Comparison of ENCODE assay signal across 2 cellular contexts in the genomic region with DNA sequence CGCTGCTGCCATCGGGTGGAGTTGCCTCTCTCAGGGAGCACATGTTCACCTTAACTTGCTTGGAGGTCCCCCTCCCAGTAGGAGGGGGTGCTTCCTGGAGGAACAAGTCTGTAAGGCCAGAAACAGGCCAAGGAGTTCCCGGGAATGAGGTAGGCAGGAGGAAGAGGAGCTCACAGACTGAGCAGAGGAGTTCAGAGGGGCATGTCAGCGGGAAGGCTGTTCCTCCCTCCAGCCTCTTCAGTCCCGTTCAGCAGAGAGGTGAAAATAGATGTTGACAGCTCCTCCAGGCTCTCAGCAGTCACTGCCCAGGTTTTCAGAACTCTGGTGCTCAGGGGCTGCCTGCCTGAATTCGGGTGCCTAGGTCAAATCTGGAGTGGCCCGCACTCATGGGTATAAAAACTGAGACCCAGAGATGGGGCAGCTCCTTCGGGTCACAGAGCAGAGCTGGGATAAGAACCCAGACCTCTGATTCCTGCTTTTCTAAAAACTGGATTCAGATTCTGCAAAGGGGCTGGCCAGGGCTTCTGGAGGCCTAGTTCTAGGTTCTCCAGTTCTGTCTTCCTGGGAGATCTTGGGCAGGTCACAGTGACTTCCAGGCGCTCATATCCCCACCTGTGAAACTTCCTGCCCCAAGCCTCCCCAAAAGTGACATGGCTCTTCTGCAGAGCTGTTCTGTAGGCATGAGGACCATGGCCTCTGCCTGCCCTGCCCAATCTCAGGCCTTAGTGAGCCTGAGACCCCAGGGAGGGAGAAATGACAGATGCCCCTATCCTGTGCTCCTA.
TF ChIP-seq lines count a peak whose summit lies in the region.

No MANE protein-coding gene starts in this region.

TF ChIP-seq in liver, 16 proteins besides CTCF, POLR2A, EP300 and RAD21:
- TF ChIP-seq, protein P1, sequence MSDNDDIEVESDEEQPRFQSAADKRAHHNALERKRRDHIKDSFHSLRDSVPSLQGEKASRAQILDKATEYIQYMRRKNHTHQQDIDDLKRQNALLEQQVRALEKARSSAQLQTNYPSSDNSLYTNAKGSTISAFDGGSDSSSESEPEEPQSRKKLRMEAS (IDR thresholded peaks at IDR 0.05), result no peak
- no peak for TF ChIP-seq GABPA (IDR thresholded peaks at IDR 0.05 in 1 of 2, conservative IDR thresholded peaks at IDR 0.05 in 1 of 2)
- TF ChIP-seq, protein P2, sequence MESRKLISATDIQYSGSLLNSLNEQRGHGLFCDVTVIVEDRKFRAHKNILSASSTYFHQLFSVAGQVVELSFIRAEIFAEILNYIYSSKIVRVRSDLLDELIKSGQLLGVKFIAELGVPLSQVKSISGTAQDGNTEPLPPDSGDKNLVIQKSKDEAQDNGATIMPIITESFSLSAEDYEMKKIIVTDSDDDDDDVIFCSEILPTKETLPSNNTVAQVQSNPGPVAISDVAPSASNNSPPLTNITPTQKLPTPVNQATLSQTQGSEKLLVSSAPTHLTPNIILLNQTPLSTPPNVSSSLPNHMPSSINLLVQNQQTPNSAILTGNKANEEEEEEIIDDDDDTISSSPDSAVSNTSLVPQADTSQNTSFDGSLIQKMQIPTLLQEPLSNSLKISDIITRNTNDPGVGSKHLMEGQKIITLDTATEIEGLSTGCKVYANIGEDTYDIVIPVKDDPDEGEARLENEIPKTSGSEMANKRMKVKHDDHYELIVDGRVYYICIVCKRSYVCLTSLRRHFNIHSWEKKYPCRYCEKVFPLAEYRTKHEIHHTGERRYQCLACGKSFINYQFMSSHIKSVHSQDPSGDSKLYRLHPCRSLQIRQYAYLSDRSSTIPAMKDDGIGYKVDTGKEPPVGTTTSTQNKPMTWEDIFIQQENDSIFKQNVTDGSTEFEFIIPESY (IDR thresholded peaks at IDR 0.05), result no peak
TF ChIP-seq in liver: peak in this region for 0.

TF ChIP-seq in HepG2, 621 proteins besides CTCF, POLR2A, EP300 and RAD21:
- TF ChIP-seq, protein P3, sequence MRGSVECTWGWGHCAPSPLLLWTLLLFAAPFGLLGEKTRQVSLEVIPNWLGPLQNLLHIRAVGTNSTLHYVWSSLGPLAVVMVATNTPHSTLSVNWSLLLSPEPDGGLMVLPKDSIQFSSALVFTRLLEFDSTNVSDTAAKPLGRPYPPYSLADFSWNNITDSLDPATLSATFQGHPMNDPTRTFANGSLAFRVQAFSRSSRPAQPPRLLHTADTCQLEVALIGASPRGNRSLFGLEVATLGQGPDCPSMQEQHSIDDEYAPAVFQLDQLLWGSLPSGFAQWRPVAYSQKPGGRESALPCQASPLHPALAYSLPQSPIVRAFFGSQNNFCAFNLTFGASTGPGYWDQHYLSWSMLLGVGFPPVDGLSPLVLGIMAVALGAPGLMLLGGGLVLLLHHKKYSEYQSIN (CRISPR knock-in tag; IDR thresholded peaks at IDR 0.05; ENCODE audit: borderline replicate concordance), result no peak
- no peak for TF ChIP-seq ZNF207 (IDR thresholded peaks at IDR 0.05; ENCODE audit: borderline replicate concordance)
- TF ChIP-seq CREM (IDR thresholded peaks at IDR 0.05), result no peak
- TF ChIP-seq CREM (CRISPR knock-in tag; IDR thresholded peaks at IDR 0.05), result no peak
- TF ChIP-seq, protein P4, sequence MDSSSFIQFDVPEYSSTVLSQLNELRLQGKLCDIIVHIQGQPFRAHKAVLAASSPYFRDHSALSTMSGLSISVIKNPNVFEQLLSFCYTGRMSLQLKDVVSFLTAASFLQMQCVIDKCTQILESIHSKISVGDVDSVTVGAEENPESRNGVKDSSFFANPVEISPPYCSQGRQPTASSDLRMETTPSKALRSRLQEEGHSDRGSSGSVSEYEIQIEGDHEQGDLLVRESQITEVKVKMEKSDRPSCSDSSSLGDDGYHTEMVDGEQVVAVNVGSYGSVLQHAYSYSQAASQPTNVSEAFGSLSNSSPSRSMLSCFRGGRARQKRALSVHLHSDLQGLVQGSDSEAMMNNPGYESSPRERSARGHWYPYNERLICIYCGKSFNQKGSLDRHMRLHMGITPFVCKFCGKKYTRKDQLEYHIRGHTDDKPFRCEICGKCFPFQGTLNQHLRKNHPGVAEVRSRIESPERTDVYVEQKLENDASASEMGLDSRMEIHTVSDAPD (CRISPR knock-in tag; IDR thresholded peaks at IDR 0.05), result no peak
- TF ChIP-seq AKAP8 (CRISPR knock-in tag; IDR thresholded peaks at IDR 0.05), result no peak
- no peak for TF ChIP-seq ZNF431 (CRISPR knock-in tag; IDR thresholded peaks at IDR 0.05; ENCODE audit: borderline replicate concordance, low read depth)
- TF ChIP-seq, protein P5, sequence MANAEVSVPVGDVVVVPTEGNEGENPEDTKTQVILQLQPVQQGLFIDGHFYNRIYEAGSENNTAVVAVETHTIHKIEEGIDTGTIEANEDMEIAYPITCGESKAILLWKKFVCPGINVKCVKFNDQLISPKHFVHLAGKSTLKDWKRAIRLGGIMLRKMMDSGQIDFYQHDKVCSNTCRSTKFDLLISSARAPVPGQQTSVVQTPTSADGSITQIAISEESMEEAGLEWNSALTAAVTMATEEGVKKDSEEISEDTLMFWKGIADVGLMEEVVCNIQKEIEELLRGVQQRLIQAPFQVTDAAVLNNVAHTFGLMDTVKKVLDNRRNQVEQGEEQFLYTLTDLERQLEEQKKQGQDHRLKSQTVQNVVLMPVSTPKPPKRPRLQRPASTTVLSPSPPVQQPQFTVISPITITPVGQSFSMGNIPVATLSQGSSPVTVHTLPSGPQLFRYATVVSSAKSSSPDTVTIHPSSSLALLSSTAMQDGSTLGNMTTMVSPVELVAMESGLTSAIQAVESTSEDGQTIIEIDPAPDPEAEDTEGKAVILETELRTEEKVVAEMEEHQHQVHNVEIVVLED (CRISPR knock-in tag; IDR thresholded peaks at IDR 0.05; ENCODE audit: borderline replicate concordance), result no peak
- TF ChIP-seq ZZZ3 (CRISPR knock-in tag; IDR thresholded peaks at IDR 0.05; ENCODE audit: borderline replicate concordance), result no peak
- TF ChIP-seq THYN1 (CRISPR knock-in tag; IDR thresholded peaks at IDR 0.05; ENCODE audit: borderline replicate concordance, low read depth), result no peak
